ENCODE assay signal across 8 cellular contexts in genomic region chr3:64533565-64534317, GRCh38.
DNase-seq lines count a peak whose midpoint lies in the region; ATAC-seq, FAIRE-seq and TF ChIP-seq lines count a peak whose summit lies in the region.

No MANE protein-coding gene starts in this region.

- in situ Hi-C loops in T47D (cut with HindIII; ENCODE audit: low pct_unique_long_range_greater_than_20kb, low sequenced_read_pairs) = no loop called here

- TF ChIP-seq CTCF in AG04450 (IDR thresholded peaks at IDR 0.05; ENCODE audit: low read depth, low read length) (peak; percentile 91), kidney (IDR thresholded peaks at IDR 0.05; ENCODE audit: borderline replicate concordance, extremely low read depth, insufficient read depth) (peak; percentile 87)

- H3K36me3 ChIP-seq in kidney (ENCODE audit: control insufficient read depth in 1 of 2, insufficient read depth in 2 of 2, low read length in 2 of 2) = peaks cover 21 to 29% of the 10 kb centered on the region in 2 donors

- H3K9ac ChIP-seq in kidney (ENCODE audit: low read length in 2 of 2) = peak overlapping the region in 1 of 2 donors; percentile 32

- H3K27ac ChIP-seq in AG04450 (ENCODE audit: low read depth, low read length) = no peak overlapping the region
- H3K27ac ChIP-seq in kidney (ENCODE audit: low read depth in 2 of 2, low read length in 2 of 2) = peak overlapping the region; percentile 53 to 57

- FAIRE-seq in GM18507 (lab: Jason Lieb, UNC) (peak; percentile 60), kidney (lab: Jason Lieb, UNC) (peak; percentile 57)

- intact Hi-C loops in kidney (cut with DNase I) = no loop called here

- no peak overlapping the region for H3K4me3 ChIP-seq in AG04450 (ENCODE audit: low read depth, low read length)
- peak overlapping the region in 1 of 2 donors; percentile 15 for H3K4me3 ChIP-seq in kidney (ENCODE audit: low read length in 2 of 2)

- peak; percentile 80 for DNase-seq in AG04450 (ENCODE audit: low read depth, low spot score)
- peak; percentile 22 for DNase-seq in GM18507 (ENCODE audit: extremely low spot score, insufficient read length, low read depth)
- peak; percentile 63 for DNase-seq in NCI-H128 (lab: John Stamatoyannopoulos, UW; ENCODE audit: unreplicated experiment)
- DNase-seq in SKM-1 (lab: John Stamatoyannopoulos, UW; ENCODE audit: unreplicated experiment) = peak; percentile 50
- peak; percentile 26 to 81 for DNase-seq in T47D (ENCODE audit: low read depth in 1 of 2, low spot score in 1 of 2)
- peak; percentile 94 for DNase-seq in kidney
- DNase-seq in stimulated activated CD4-positive, alpha-beta T cell treated with anti-CD3 and anti-CD28 coated beads, Interleukin-12 subunit alpha, Interleukin-12 subunit beta, amount 100 ng/mL, for 4 hours = peak; percentile 24

- H3K9me3 ChIP-seq in AG04450 (ENCODE audit: control insufficient read depth, insufficient read depth, low read length) (no peaks in the 10 kb centered on the region), kidney (ENCODE audit: control insufficient read depth in 1 of 2, low read length in 2 of 2) (no peaks in the 10 kb centered on the region)

- H3K4me1 ChIP-seq in kidney (ENCODE audit: control insufficient read depth in 1 of 2, insufficient read depth in 1 of 2, low read depth in 1 of 2, low read length in 2 of 2) = no peaks in the 10 kb centered on the region

- CTCF ChIA-PET in AG04450 (lab: Charles Lee) = interaction anchor here (0.6 to 6.8 kb wide), 43 partner anchors 11 to 1221 kb away, joined by 3 to 107 read pairs (median 3); no protein-coding TSS in a partner anchor

- ATAC-seq in HG02870 (IDR thresholded peaks at IDR 0.05; ENCODE audit: unreplicated experiment) = peak; percentile 92

- POLR2A ChIA-PET in AG04450 (lab: Yijun Ruan, JAX) = no interaction called here

- H3K27me3 ChIP-seq in AG04450 (ENCODE audit: control insufficient read depth, insufficient read depth, low read length) = peaks cover 19% of the 10 kb centered on the region

Comparison
In these comparisons a context has a peak if more than half of its experiments do, and no peak if none do; other contexts are left out.
1. DNase-seq: peak in every context shown above with its lines; median percentile 94 in kidney; 80 in AG04450; 63 in NCI-H128; 54 in T47D; 50 in SKM-1; 24 in stimulated activated CD4-positive, alpha-beta T cell treated with anti-CD3 and anti-CD28 coated beads, Interleukin-12 subunit alpha, Interleukin-12 subunit beta, amount 100 ng/mL, for 4 hours; 22 in GM18507.